In the genomic region with DNA sequence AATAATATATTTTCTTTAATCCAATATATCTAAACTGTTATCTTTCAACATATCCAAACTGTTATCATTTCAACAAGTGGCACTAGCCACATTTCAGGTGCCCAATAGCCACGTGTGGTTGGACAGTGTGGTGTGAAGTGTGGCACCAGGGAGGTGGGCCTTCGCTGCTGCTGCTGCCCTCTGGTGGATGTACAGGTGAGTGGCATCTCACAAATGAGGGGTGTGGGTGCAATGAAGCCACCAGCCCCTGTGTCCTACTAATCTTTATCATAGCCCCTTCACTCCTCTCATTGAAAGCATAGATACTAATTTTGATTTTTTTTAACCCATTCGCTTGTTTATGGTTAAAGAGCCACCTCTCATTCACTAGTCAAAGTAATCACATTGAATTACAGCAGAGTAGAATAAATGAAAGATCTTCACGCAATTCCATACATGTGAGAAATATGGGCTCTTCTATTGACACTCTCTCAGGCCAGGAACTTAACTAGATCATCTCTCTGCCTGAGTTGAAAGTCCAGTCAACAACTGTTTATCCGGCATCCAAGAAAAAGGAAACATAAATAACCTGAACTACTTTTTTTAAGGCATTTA, we compare ENCODE assay signal across 1 cellular context.
TF ChIP-seq lines count a peak whose summit lies in the region.

No MANE protein-coding gene starts in this region.

TF ChIP-seq in H1, 55 proteins besides CTCF, POLR2A, EP300 and RAD21 (continued from another document):
- TF ChIP-seq ATF3 (IDR thresholded peaks at IDR 0.05; ENCODE audit: insufficient read depth, low read depth, low read length) = no peak
- TF ChIP-seq CHD7 (IDR thresholded peaks at IDR 0.05; ENCODE audit: insufficient replicate concordance, low read length) = no peak
- TF ChIP-seq CTBP2 (IDR thresholded peaks at IDR 0.05; ENCODE audit: borderline replicate concordance, insufficient read depth, insufficient read length, low read length) = no peak
- no peak for TF ChIP-seq TBP (IDR thresholded peaks at IDR 0.05; ENCODE audit: low read depth, low read length)
- no peak for TF ChIP-seq RBBP5 (IDR thresholded peaks at IDR 0.05; ENCODE audit: borderline replicate concordance, low read depth, low read length)
- TF ChIP-seq POU5F1 (IDR thresholded peaks at IDR 0.05; ENCODE audit: low read depth, low read length) = no peak
- 0 out of 2 replicates have a peak, but pooled peaks have one; percentile 33 for TF ChIP-seq FOSL1 (IDR thresholded peaks at IDR 0.05; ENCODE audit: insufficient read depth, low read depth, low read length)
- no peak for TF ChIP-seq NANOG (IDR thresholded peaks at IDR 0.05; ENCODE audit: insufficient read depth, low read depth, low read length, poor library complexity, severe bottlenecking)
- TF ChIP-seq MAFK (IDR thresholded peaks at IDR 0.05; ENCODE audit: low read depth, low read length) = no peak
- TF ChIP-seq E2F6 (IDR thresholded peaks at IDR 0.05) = peak; percentile 82
- no peak for TF ChIP-seq NRF1 (IDR thresholded peaks at IDR 0.05; ENCODE audit: low read depth, low read length)
- TF ChIP-seq CEBPB (IDR thresholded peaks at IDR 0.05; ENCODE audit: low read depth, low read length) = no peak
- no peak for TF ChIP-seq YY1 (IDR thresholded peaks at IDR 0.05; ENCODE audit: low read depth, low read length)
- TF ChIP-seq RFX5 (IDR thresholded peaks at IDR 0.05; ENCODE audit: borderline replicate concordance, low read depth, low read length) = no peak
- TF ChIP-seq MAX (IDR thresholded peaks at IDR 0.05) = peak; percentile 89
